Comparison of ENCODE assay signal across 1 cellular context in genomic region chr22:39309364-39309861, GRCh38.
TF ChIP-seq lines count a peak whose summit lies in the region.

No MANE protein-coding gene starts in this region.

TF ChIP-seq in HepG2, 621 proteins besides CTCF, POLR2A, EP300 and RAD21 (continued from another document):
- TF ChIP-seq PAXIP1 (CRISPR knock-in tag; conservative IDR thresholded peaks at IDR 0.05) (no peak), ARNTL (CRISPR knock-in tag; IDR thresholded peaks at IDR 0.05) (0 out of 2 replicates have a peak, but pooled peaks have one; percentile 21), CHD2 (IDR thresholded peaks at IDR 0.05; ENCODE audit: low read depth, low read length) (no peak), ATF3 (CRISPR knock-in tag; IDR thresholded peaks at IDR 0.05) (no peak), ZNF672 (CRISPR knock-in tag; IDR thresholded peaks at IDR 0.05) (no peak), ZNF687 (CRISPR knock-in tag; IDR thresholded peaks at IDR 0.05) (peak; percentile 62), ZNF232 (CRISPR knock-in tag; IDR thresholded peaks at IDR 0.05; ENCODE audit: borderline replicate concordance) (0 out of 2 replicates have a peak, but pooled peaks have one; percentile 1), ZFP91 (CRISPR knock-in tag; IDR thresholded peaks at IDR 0.05; ENCODE audit: borderline replicate concordance) (no peak), ZNF605 (CRISPR knock-in tag; IDR thresholded peaks at IDR 0.05) (no peak), RFXAP (CRISPR knock-in tag; IDR thresholded peaks at IDR 0.05; ENCODE audit: borderline replicate concordance) (no peak), ZNF280B (CRISPR knock-in tag; IDR thresholded peaks at IDR 0.05; ENCODE audit: borderline replicate concordance) (0 out of 2 replicates have a peak, but pooled peaks have one; percentile 50), ZNF263 (CRISPR knock-in tag; IDR thresholded peaks at IDR 0.05) (no peak), JARID2 (CRISPR knock-in tag; IDR thresholded peaks at IDR 0.05; ENCODE audit: insufficient replicate concordance) (peak; percentile 20), TARDBP (CRISPR knock-in tag; IDR thresholded peaks at IDR 0.05) (no peak), ZSCAN25 (CRISPR knock-in tag; IDR thresholded peaks at IDR 0.05) (no peak), STAG1 (CRISPR knock-in tag; IDR thresholded peaks at IDR 0.05) (peak; percentile 26; the same call in 1 of the 2 replicates), ZBTB2 (CRISPR knock-in tag; IDR thresholded peaks at IDR 0.05; ENCODE audit: low read depth) (no peak), TOE1 (CRISPR knock-in tag; IDR thresholded peaks at IDR 0.05) (no peak), KLF12 (CRISPR knock-in tag; IDR thresholded peaks at IDR 0.05; ENCODE audit: borderline replicate concordance) (0 out of 2 replicates have a peak, but pooled peaks have one; percentile 14), YY1 (IDR thresholded peaks at IDR 0.05; ENCODE audit: insufficient read depth, insufficient replicate concordance, low read depth, low read length) (no peak), ZNF343 (CRISPR knock-in tag; IDR thresholded peaks at IDR 0.05) (0 out of 2 replicates have a peak, but pooled peaks have one; percentile 14), SMAD3 (CRISPR knock-in tag; IDR thresholded peaks at IDR 0.05) (no peak), KDM2A (CRISPR knock-in tag; IDR thresholded peaks at IDR 0.05; ENCODE audit: borderline replicate concordance, low read depth) (peak; percentile 3; the same call in 1 of the 2 replicates), SIX1 (CRISPR knock-in tag; IDR thresholded peaks at IDR 0.05; ENCODE audit: borderline replicate concordance) (no peak)
